In genomic region chr3:42653303-42653559, GRCh38 we compare ENCODE assay signal across 9 cellular contexts. TPM values are rescaled to one million over a fixed set of nuclear protein-coding genes. Genes with fewer than 3 reads are reported as not detected.
DNase-seq lines count a peak whose midpoint lies in the region; ATAC-seq, FAIRE-seq and TF ChIP-seq lines count a peak whose summit lies in the region.
"Had no signal": no experiment of that assay in that cellular context is flagged by ENCODE, and none has a peak within 500 bp of the region (broad histone marks: within the 10 kb centered on the region; RNA-seq: fewer than 3 reads in every experiment).

No MANE protein-coding gene starts in this region.

- H3K27ac Mint-ChIP-seq in WTC11 = no peak overlapping the region

- no peak for ATAC-seq in WTC11
- ATAC-seq in gastroesophageal sphincter = no peak
- ATAC-seq in HG03520 (IDR thresholded peaks at IDR 0.05; ENCODE audit: unreplicated experiment) = no peak

- H3K4me3 ChIP-seq in gastroesophageal sphincter (peak overlapping the region; percentile 92 to 95), sigmoid colon (peak overlapping the region; percentile 74 to 96 (median 85))

- no peak for DNase-seq in GM12891 (ENCODE audit: insufficient read length, low spot score)
- DNase-seq in WTC11 (ENCODE audit: low spot score) = no peak
- no peak for DNase-seq in sigmoid colon
- no peak for DNase-seq in urothelium cell line (ENCODE audit: low spot score)
- no peak for DNase-seq in NCI-H1048 (lab: John Stamatoyannopoulos, UW)
- no peak for DNase-seq in NCI-H82 (lab: John Stamatoyannopoulos, UW)

- peak; percentile 35 for FAIRE-seq in GM12891 (lab: Jason Lieb, UNC)
- FAIRE-seq in urothelium cell line (lab: Jason Lieb, UNC) = no peak
- FAIRE-seq: islet of Langerhans had no signal

- peaks cover 7 to 74% (median 40%) of the 10 kb centered on the region in 3 donors for H3K4me1 ChIP-seq in gastroesophageal sphincter
- peaks cover 0 to 77% (median 62%) of the 10 kb centered on the region in 4 donors for H3K4me1 ChIP-seq in sigmoid colon

- H3K9me3 ChIP-seq in gastroesophageal sphincter = no peaks in the 10 kb centered on the region
- no peaks in the 10 kb centered on the region for H3K9me3 ChIP-seq in sigmoid colon

- TF ChIP-seq CTCF in WTC11 (IDR thresholded peaks at IDR 0.05) (no peak), gastroesophageal sphincter (IDR thresholded peaks at IDR 0.05) (no peak), sigmoid colon (IDR thresholded peaks at IDR 0.05) (no peak)

- H3K36me3 Mint-ChIP-seq in WTC11 = peaks cover 7% of the 10 kb centered on the region

- H3K27me3 ChIP-seq in gastroesophageal sphincter (no peaks in the 10 kb centered on the region), sigmoid colon (no peaks in the 10 kb centered on the region)

- no peaks in the 10 kb centered on the region for H3K27me3 Mint-ChIP-seq in WTC11 (ENCODE audit: low read depth)

- H3K4me3 Mint-ChIP-seq in WTC11 = peak overlapping the region; percentile 87

- POLR2A ChIA-PET in WTC11 (lab: Charles Lee) = interaction anchor here (1.1 kb wide), 1 partner anchor 24 kb away, joined by 3 read pairs; no protein-coding TSS in a partner anchor

- H3K4me1 Mint-ChIP-seq in WTC11 = peaks cover 43% of the 10 kb centered on the region

- no peaks in the 10 kb centered on the region for H3K9me3 Mint-ChIP-seq in WTC11

- 60% methylated on average over 1 of the region's 3 CpGs; no CpG with 5 or more reads in 1 of the 2 donors for WGBS in gastroesophageal sphincter (ENCODE audit: low coverage in 1 of 2), 2 donors
- WGBS in sigmoid colon, 2 donors = 41 to 65% methylated on average over 3 of the region's 3 CpGs

- H3K27ac ChIP-seq in gastroesophageal sphincter (peak overlapping the region; percentile 77 to 97 (median 94)), sigmoid colon (peak overlapping the region; percentile 93 to 98 (median 96))

- TF ChIP-seq EP300 in gastroesophageal sphincter (IDR thresholded peaks at IDR 0.05) (no peak), sigmoid colon (IDR thresholded peaks at IDR 0.05) (no peak)

- intact Hi-C loops in sigmoid colon (cut with DNase I) = loop anchor here (2.0 to 5.0 kb wide), 2 partner anchors 52 to 71 kb away; partner anchors contain the start of genes NKTR and SEC22C

- TF ChIP-seq POLR2A in GM12891 (IDR thresholded peaks at IDR 0.05; ENCODE audit: low read depth, low read length) = no peak
- TF ChIP-seq POLR2A in gastroesophageal sphincter (IDR thresholded peaks at IDR 0.05) = no peak
- TF ChIP-seq POLR2A in sigmoid colon (IDR thresholded peaks at IDR 0.05) = no peak

- CTCF ChIA-PET in WTC11 (lab: Charles Lee) = interaction anchor here (1.2 to 4.5 kb wide), 6 partner anchors 81 to 228 kb away, joined by 3 to 32 read pairs (median 10); no protein-coding TSS in a partner anchor

- H3K36me3 ChIP-seq in gastroesophageal sphincter (peaks cover 0 to 20% of the 10 kb centered on the region in 2 donors), sigmoid colon (peaks cover 0 to 22% (median under 1%) of the 10 kb centered on the region in 4 donors)

TF ChIP-seq in GM12891, 5 proteins besides CTCF, POLR2A, EP300 and RAD21:
- TF ChIP-seq PAX5 (IDR thresholded peaks at IDR 0.05; ENCODE audit: insufficient read depth, low read length, severe bottlenecking) (no peak), SPI1 (IDR thresholded peaks at IDR 0.05; ENCODE audit: low read depth, low read length) (no peak), TAF1 (IDR thresholded peaks at IDR 0.05; ENCODE audit: low read depth, low read length) (no peak), POLR2AphosphoS5 (IDR thresholded peaks at IDR 0.05; ENCODE audit: low read depth, low read length) (no peak), POU2F2 (IDR thresholded peaks at IDR 0.05; ENCODE audit: low read depth, low read length) (no peak)

TF ChIP-seq in WTC11, 78 proteins besides CTCF, POLR2A, EP300 and RAD21:
- TF ChIP-seq ZNF671 (CRISPR knock-in tag; IDR thresholded peaks at IDR 0.05) (no peak), MLX (CRISPR knock-in tag; IDR thresholded peaks at IDR 0.05) (no peak), USF2 (CRISPR knock-in tag; IDR thresholded peaks at IDR 0.05) (no peak), FOXP1 (CRISPR knock-in tag; IDR thresholded peaks at IDR 0.05; ENCODE audit: borderline replicate concordance) (no peak), EMX1 (CRISPR knock-in tag; IDR thresholded peaks at IDR 0.05) (no peak), E2F4 (CRISPR knock-in tag; IDR thresholded peaks at IDR 0.05; ENCODE audit: borderline replicate concordance, low read depth) (no peak), CREB1 (CRISPR knock-in tag; IDR thresholded peaks at IDR 0.05) (no peak), OVOL2 (CRISPR knock-in tag; IDR thresholded peaks at IDR 0.05; ENCODE audit: borderline replicate concordance) (no peak), GTF2I (CRISPR knock-in tag; conservative IDR thresholded peaks at IDR 0.05) (no peak), RORB (CRISPR knock-in tag; IDR thresholded peaks at IDR 0.05) (no peak), RELA (CRISPR knock-in tag; IDR thresholded peaks at IDR 0.05; ENCODE audit: borderline replicate concordance) (no peak), AFF4 (CRISPR knock-in tag; IDR thresholded peaks at IDR 0.05; ENCODE audit: borderline replicate concordance) (no peak), ZBTB21 (CRISPR knock-in tag; IDR thresholded peaks at IDR 0.05; ENCODE audit: borderline replicate concordance) (no peak), SP1 (CRISPR knock-in tag; conservative IDR thresholded peaks at IDR 0.05) (no peak)

RNA-seq across cellular contexts. Expression of gene ZBTB47, which starts 0.3 kb away (rescaled TPM):
- 0.22 TPM for polyA plus RNA-seq in GM12891 (2012; ENCODE audit: low read depth, missing spikeins)
- total RNA-seq in WTC11 (2021) (5.2 to 5.9 TPM (median 5.6 TPM) in 3 replicates), gastroesophageal sphincter (100 to 1,000 TPM in 3 of 4 donors, 10 to 100 TPM in 1; 86.8 to 152 (median 110) TPM), sigmoid colon (10 to 100 TPM; 34.9 to 74.8 (median 56.9) TPM)
- 10 to 100 TPM in 1 of 3 donors, 1 to 10 TPM in 2; 6.2 to 21.0 (median 9.5) TPM for polyA plus RNA-seq in sigmoid colon

RNA-seq across cellular contexts. Expression of gene KLHL40, which starts 32.1 kb away (rescaled TPM):
- polyA plus RNA-seq in GM12891 (2012; ENCODE audit: low read depth, missing spikeins) = not detected
- total RNA-seq in WTC11 (2021) = not detected in 3 replicates
- total RNA-seq in gastroesophageal sphincter = not detected
- total RNA-seq in sigmoid colon = under 1 TPM in 1 of 4 donors, not detected in 3; under 0.01 TPM
- not detected for polyA plus RNA-seq in sigmoid colon

RNA-seq across cellular contexts. Expression of gene HHATL, which starts 49.4 kb away (rescaled TPM):
- polyA plus RNA-seq in GM12891 (2012; ENCODE audit: low read depth, missing spikeins) = not detected
- total RNA-seq in WTC11 (2021) (0.21 to 0.92 TPM (median 0.60 TPM) in 3 replicates), gastroesophageal sphincter (1 to 10 TPM in 1 of 4 donors, under 1 TPM in 1, not detected in 2; 0.23 to 1.2 TPM), sigmoid colon (not detected)
- polyA plus RNA-seq in sigmoid colon = 1 to 10 TPM in 1 of 3 donors, under 1 TPM in 1, not detected in 1; 0.31 to 1.4 TPM

RNA-seq across cellular contexts. Expression of gene NKTR, which starts 52.7 kb away (rescaled TPM):
- polyA plus RNA-seq in GM12891 (2012; ENCODE audit: low read depth, missing spikeins) = 27.9 TPM
- 76.4 to 89.3 TPM (median 82.3 TPM) in 3 replicates for total RNA-seq in WTC11 (2021)
- 100 to 1,000 TPM in 1 of 4 donors, 10 to 100 TPM in 3; 17.9 to 134 (median 56.3) TPM for total RNA-seq in gastroesophageal sphincter
- 100 to 1,000 TPM in 1 of 4 donors, 10 to 100 TPM in 3; 81.3 to 130 (median 84.4) TPM for total RNA-seq in sigmoid colon
- polyA plus RNA-seq in sigmoid colon = 10 to 100 TPM in 1 of 3 donors, 1 to 10 TPM in 2; 1.8 to 27.9 (median 2.5) TPM
